In genomic region chr17:34988644-34989043, GRCh38 we compare ENCODE assay signal across 16 cellular contexts.
"Had no signal": no experiment of that assay in that cellular context is flagged by ENCODE, and none has a peak within 500 bp of the region (broad histone marks: within the 10 kb centered on the region; RNA-seq: fewer than 3 reads in every experiment).

No MANE protein-coding gene starts in this region.

- H3K27me3 ChIP-seq: brain microvascular endothelial cell, right lobe of liver had no signal

- H3K4me3 ChIP-seq: psoas muscle, right lobe of liver had no signal

- DNase-seq: activated CD4-positive, alpha-beta T cell treated with anti-CD3 and anti-CD28 coated beads for 36 hours; activated CD8-positive, alpha-beta memory T cell treated with anti-CD3 and anti-CD28 coated beads for 24 hours; activated effector memory CD4-positive, alpha-beta T cell treated with Interleukin-2 at 50 U/mL for 16 hours; amniotic stem cell; brain microvascular endothelial cell; cerebellar nuclear complex; dermis blood vessel endothelial cell; left colon; naive B cell; nucleus accumbens; psoas muscle; right lobe of liver; stimulated activated CD4-positive, alpha-beta T cell treated with anti-CD3 and anti-CD28 coated beads, Interleukin-2, amount 100 ng/mL, for 24 hours; stimulated activated naive CD4-positive, alpha-beta T cell treated with Interleukin-2 at 50 U/mL for 16 hours; T-helper 17 cell; WERI-Rb-1 had no signal

- H3K9me3 ChIP-seq: psoas muscle, right lobe of liver had no signal

- H3K4me1 ChIP-seq: right lobe of liver had no signal

- H3K27ac ChIP-seq: brain microvascular endothelial cell, psoas muscle, right lobe of liver, WERI-Rb-1 had no signal
